ENCODE assay signal across 14 cellular contexts in the genomic region with DNA sequence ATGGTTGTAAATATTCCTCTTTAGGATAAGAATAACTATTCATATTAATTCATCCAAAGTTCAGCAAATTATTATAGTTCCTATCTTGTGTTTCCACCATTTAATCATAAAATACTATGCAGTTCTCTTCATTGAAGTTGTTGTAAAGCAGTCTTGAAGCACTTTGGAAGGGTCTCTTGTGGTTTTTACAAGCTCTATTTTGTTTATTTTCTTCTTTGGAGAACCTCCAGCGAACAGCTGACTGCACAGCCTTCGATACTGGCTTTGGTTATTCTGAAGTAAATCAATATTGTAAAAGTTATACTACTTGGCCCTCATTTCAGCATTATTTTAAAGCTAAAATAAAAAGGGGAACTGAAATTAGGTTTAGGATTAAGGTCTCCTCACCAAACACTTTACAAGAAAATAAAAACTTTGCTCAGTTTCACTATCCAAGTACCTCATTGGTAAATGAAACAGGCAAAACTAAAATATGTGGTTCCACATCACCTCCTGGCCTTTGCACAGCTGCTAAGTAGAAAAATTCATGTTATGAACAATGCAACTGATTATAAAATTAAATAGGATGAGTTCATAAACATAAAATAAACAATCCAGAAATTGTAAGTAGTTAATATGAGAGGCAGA.
DNase-seq lines count a peak whose midpoint lies in the region; ATAC-seq and TF ChIP-seq lines count a peak whose summit lies in the region.
"Had no signal": no experiment of that assay in that cellular context is flagged by ENCODE, and none has a peak within 500 bp of the region (broad histone marks: within the 10 kb centered on the region; RNA-seq: fewer than 3 reads in every experiment).

No MANE protein-coding gene starts in this region.

- peak; percentile 58 for ATAC-seq in GM18520 (IDR thresholded peaks at IDR 0.05; ENCODE audit: unreplicated experiment)
- ATAC-seq in GM21381 (IDR thresholded peaks at IDR 0.05; ENCODE audit: unreplicated experiment): peak; percentile 81
- ATAC-seq in HG03039 (IDR thresholded peaks at IDR 0.05; ENCODE audit: unreplicated experiment): peak; percentile 69
- ATAC-seq: gastroesophageal sphincter had no signal

- peak overlapping the region; percentile 30 for H3K4me3 ChIP-seq in OCI-LY1 (ENCODE audit: low read depth, low read length, poor library complexity, severe bottlenecking)
- no peak overlapping the region for H3K4me3 ChIP-seq in endodermal cell (ENCODE audit: low read length)
- H3K4me3 ChIP-seq: dorsolateral prefrontal cortex, gastroesophageal sphincter, PC-9, spleen had no signal

- H3K27me3 Mint-ChIP-seq in endodermal cell (ENCODE audit: insufficient read depth): no peaks in the 10 kb centered on the region

- 0 out of 2 replicates have a peak overlapping the region, but pooled peaks have one; percentile 88 for H2AFZ ChIP-seq in OCI-LY1 (ENCODE audit: low read length)
- H2AFZ ChIP-seq: PC-9 had no signal

- H3F3A ChIP-seq in OCI-LY1 (ENCODE audit: insufficient read depth, low read length): peaks cover 2% of the 10 kb centered on the region; the same call in 1 of the 2 replicates

- H3K27ac ChIP-seq in OCI-LY1 (ENCODE audit: low read depth, low read length, poor library complexity, severe bottlenecking) (peak overlapping the region; percentile 94), endodermal cell (ENCODE audit: low read depth, low read length) (no peak overlapping the region)
- H3K27ac ChIP-seq: dorsolateral prefrontal cortex, gastroesophageal sphincter, PC-9, spleen had no signal

- DNase-seq in G401 (ENCODE audit: low spot score) (no peak), posterior vena cava (ENCODE audit: low spot score) (no peak), cortex of kidney (lab: John Stamatoyannopoulos, UW) (no peak), endodermal cell (no peak)
- DNase-seq: BE2C, dorsolateral prefrontal cortex, PC-9, spleen had no signal

- intact Hi-C loops in posterior vena cava (cut with DNase I): no loop called here

- 91% methylated on average over 2 of the region's 2 CpGs; no CpG with 5 or more reads in 1 of the 2 experiments for WGBS in endodermal cell (ENCODE audit: insufficient coverage in 1 of 2, insufficient read length in 1 of 2), 2 experiments

- TF ChIP-seq CTCF in OCI-LY1 (IDR thresholded peaks at IDR 0.05; ENCODE audit: low read length) (no peak), endodermal cell (conservative IDR thresholded peaks at IDR 0.05) (no peak)

- H3K4me2 ChIP-seq in OCI-LY1 (ENCODE audit: low read length): peak overlapping the region; percentile 59
- H3K4me2 ChIP-seq: PC-9 had no signal

- H3K4me3 Mint-ChIP-seq in endodermal cell: no peak overlapping the region
- H3K4me3 Mint-ChIP-seq: neural crest cell had no signal

- no peaks in the 10 kb centered on the region for H3K9me2 ChIP-seq in OCI-LY1 (ENCODE audit: low read depth, low read length)

- H3K27me3 ChIP-seq in OCI-LY1 (ENCODE audit: insufficient read depth, low read length) (no peaks in the 10 kb centered on the region), endodermal cell (ENCODE audit: control insufficient read depth, insufficient read depth, low read length, poor library complexity, severe bottlenecking) (no peaks in the 10 kb centered on the region)
- H3K27me3 ChIP-seq: BE2C, dorsolateral prefrontal cortex, gastroesophageal sphincter, spleen had no signal

- no peaks in the 10 kb centered on the region for H3K36me3 ChIP-seq in OCI-LY1 (ENCODE audit: insufficient read depth, low read length)
- no peaks in the 10 kb centered on the region for H3K36me3 ChIP-seq in endodermal cell (ENCODE audit: control insufficient read depth, insufficient read depth, low read length)
- H3K36me3 ChIP-seq: BE2C, gastroesophageal sphincter, spleen had no signal

- in situ Hi-C loops in G401 (cut with HindIII; ENCODE audit: low sequenced_read_pairs): no loop called here

- no peaks in the 10 kb centered on the region for H3K9me3 Mint-ChIP-seq in endodermal cell
- H3K9me3 Mint-ChIP-seq: neural crest cell had no signal

- peaks cover 40% of the 10 kb centered on the region for H3K4me1 ChIP-seq in OCI-LY1 (ENCODE audit: insufficient read depth, low read length, severe bottlenecking)
- H3K4me1 ChIP-seq in endodermal cell (ENCODE audit: control insufficient read depth, insufficient read depth, low read length): no peaks in the 10 kb centered on the region
- H3K4me1 ChIP-seq: BE2C, gastroesophageal sphincter, spleen had no signal

- H3K79me2 ChIP-seq in OCI-LY1 (ENCODE audit: insufficient read depth, low read length): no peaks in the 10 kb centered on the region

- H3K36me3 Mint-ChIP-seq in endodermal cell (ENCODE audit: low read depth): no peaks in the 10 kb centered on the region

- H3K9ac ChIP-seq in OCI-LY1 (ENCODE audit: low read length): peak overlapping the region; percentile 54; the same call in 1 of the 2 replicates
- H3K9ac ChIP-seq in endodermal cell (ENCODE audit: extremely low read depth, low read length, poor library complexity, severe bottlenecking): no peak overlapping the region

- peaks cover 4% of the 10 kb centered on the region for H3K4me1 Mint-ChIP-seq in endodermal cell
- H3K4me1 Mint-ChIP-seq: neural crest cell had no signal

- H3K9me3 ChIP-seq in OCI-LY1 (ENCODE audit: low read length) (no peaks in the 10 kb centered on the region), endodermal cell (ENCODE audit: control insufficient read depth, low read length) (no peaks in the 10 kb centered on the region)
- H3K9me3 ChIP-seq: BE2C, gastroesophageal sphincter, spleen had no signal

- no peak overlapping the region for H3K27ac Mint-ChIP-seq in endodermal cell

- H4K20me1 ChIP-seq in OCI-LY1 (ENCODE audit: insufficient read depth, low read length): no peaks in the 10 kb centered on the region
